In the genomic region with DNA sequence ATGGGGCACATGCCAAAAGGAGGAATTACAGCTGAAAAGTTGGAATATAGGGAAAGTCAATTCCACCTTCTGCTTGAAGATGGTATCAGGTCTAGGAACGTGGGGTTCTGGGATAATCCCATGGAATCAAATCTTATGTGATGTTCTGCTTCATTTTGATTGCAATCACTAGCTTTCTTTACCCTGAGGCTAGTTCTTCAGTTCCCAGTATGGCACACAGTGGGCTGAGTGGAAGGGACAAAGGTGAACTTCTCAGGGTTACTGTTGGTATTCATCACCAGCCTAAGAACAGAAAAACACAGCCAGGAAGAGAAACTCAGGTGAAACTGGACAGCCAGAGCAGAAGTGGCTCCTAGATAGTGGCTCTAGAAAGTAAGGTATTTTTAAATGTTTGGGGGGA, we compare ENCODE assay signal across 4 cellular contexts.
TF ChIP-seq lines count a peak whose summit lies in the region.

No MANE protein-coding gene starts in this region.

TF ChIP-seq in SK-N-SH, 30 proteins besides CTCF, POLR2A, EP300 and RAD21:
- TF ChIP-seq TEAD4 (IDR thresholded peaks at IDR 0.05; ENCODE audit: borderline replicate concordance, insufficient read depth) (no peak), RXRA (IDR thresholded peaks at IDR 0.05; ENCODE audit: borderline replicate concordance, low read depth) (no peak), FOXM1 (IDR thresholded peaks at IDR 0.05; ENCODE audit: low read depth) (no peak), NRF1 (IDR thresholded peaks at IDR 0.05; ENCODE audit: low read depth, low read length) (no peak), TAF1 (IDR thresholded peaks at IDR 0.05; ENCODE audit: borderline replicate concordance, low read depth, low read length) (no peak), MEF2A (IDR thresholded peaks at IDR 0.05; ENCODE audit: borderline replicate concordance, low read depth) (no peak), SIN3A (IDR thresholded peaks at IDR 0.05; ENCODE audit: borderline replicate concordance, low read depth, low read length) (no peak), TCF12 (IDR thresholded peaks at IDR 0.05) (no peak), RFX5 (IDR thresholded peaks at IDR 0.05; ENCODE audit: low read length) (no peak), POLR2AphosphoS5 (IDR thresholded peaks at IDR 0.05; ENCODE audit: low read depth, low read length) (no peak), MXI1 (IDR thresholded peaks at IDR 0.05; ENCODE audit: low read depth, low read length) (no peak), SMC3 (IDR thresholded peaks at IDR 0.05; ENCODE audit: low read depth, low read length) (no peak), FOSL2 (IDR thresholded peaks at IDR 0.05; ENCODE audit: borderline replicate concordance, low read depth) (no peak)
- TF ChIP-seq, protein P1, sequence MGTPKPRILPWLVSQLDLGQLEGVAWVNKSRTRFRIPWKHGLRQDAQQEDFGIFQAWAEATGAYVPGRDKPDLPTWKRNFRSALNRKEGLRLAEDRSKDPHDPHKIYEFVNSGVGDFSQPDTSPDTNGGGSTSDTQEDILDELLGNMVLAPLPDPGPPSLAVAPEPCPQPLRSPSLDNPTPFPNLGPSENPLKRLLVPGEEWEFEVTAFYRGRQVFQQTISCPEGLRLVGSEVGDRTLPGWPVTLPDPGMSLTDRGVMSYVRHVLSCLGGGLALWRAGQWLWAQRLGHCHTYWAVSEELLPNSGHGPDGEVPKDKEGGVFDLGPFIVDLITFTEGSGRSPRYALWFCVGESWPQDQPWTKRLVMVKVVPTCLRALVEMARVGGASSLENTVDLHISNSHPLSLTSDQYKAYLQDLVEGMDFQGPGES (IDR thresholded peaks at IDR 0.05; ENCODE audit: low read depth, low read length): no peak
TF ChIP-seq in SK-N-SH: peak in this region for 0.

TF ChIP-seq in SK-N-SH treated with all-trans-retinoic acid at 6 μM for 48 hours, 23 proteins besides CTCF, POLR2A, EP300 and RAD21 (continues in another document):
- TF ChIP-seq BACH2 (CRISPR knock-in tag; IDR thresholded peaks at IDR 0.05; ENCODE audit: borderline replicate concordance): no peak
- TF ChIP-seq ZFP30 (CRISPR knock-in tag; IDR thresholded peaks at IDR 0.05): no peak
- TF ChIP-seq, protein P2, sequence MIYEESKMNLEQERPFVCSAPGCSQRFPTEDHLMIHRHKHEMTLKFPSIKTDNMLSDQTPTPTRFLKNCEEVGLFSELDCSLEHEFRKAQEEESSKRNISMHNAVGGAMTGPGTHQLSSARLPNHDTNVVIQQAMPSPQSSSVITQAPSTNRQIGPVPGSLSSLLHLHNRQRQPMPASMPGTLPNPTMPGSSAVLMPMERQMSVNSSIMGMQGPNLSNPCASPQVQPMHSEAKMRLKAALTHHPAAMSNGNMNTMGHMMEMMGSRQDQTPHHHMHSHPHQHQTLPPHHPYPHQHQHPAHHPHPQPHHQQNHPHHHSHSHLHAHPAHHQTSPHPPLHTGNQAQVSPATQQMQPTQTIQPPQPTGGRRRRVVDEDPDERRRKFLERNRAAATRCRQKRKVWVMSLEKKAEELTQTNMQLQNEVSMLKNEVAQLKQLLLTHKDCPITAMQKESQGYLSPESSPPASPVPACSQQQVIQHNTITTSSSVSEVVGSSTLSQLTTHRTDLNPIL (CRISPR knock-in tag; IDR thresholded peaks at IDR 0.05; ENCODE audit: low read depth): no peak
- no peak for TF ChIP-seq TOX (CRISPR knock-in tag; IDR thresholded peaks at IDR 0.05; ENCODE audit: borderline replicate concordance)
- TF ChIP-seq GLIS3 (CRISPR knock-in tag; IDR thresholded peaks at IDR 0.05): no peak
- TF ChIP-seq, protein P3, sequence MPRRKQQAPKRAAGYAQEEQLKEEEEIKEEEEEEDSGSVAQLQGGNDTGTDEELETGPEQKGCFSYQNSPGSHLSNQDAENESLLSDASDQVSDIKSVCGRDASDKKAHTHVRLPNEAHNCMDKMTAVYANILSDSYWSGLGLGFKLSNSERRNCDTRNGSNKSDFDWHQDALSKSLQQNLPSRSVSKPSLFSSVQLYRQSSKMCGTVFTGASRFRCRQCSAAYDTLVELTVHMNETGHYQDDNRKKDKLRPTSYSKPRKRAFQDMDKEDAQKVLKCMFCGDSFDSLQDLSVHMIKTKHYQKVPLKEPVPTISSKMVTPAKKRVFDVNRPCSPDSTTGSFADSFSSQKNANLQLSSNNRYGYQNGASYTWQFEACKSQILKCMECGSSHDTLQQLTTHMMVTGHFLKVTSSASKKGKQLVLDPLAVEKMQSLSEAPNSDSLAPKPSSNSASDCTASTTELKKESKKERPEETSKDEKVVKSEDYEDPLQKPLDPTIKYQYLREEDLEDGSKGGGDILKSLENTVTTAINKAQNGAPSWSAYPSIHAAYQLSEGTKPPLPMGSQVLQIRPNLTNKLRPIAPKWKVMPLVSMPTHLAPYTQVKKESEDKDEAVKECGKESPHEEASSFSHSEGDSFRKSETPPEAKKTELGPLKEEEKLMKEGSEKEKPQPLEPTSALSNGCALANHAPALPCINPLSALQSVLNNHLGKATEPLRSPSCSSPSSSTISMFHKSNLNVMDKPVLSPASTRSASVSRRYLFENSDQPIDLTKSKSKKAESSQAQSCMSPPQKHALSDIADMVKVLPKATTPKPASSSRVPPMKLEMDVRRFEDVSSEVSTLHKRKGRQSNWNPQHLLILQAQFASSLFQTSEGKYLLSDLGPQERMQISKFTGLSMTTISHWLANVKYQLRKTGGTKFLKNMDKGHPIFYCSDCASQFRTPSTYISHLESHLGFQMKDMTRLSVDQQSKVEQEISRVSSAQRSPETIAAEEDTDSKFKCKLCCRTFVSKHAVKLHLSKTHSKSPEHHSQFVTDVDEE (CRISPR knock-in tag; IDR thresholded peaks at IDR 0.05): no peak

TF ChIP-seq in IMR-90, 13 proteins besides CTCF, POLR2A, EP300 and RAD21:
- TF ChIP-seq SMC3 (IDR thresholded peaks at IDR 0.05; ENCODE audit: low read depth, low read length): no peak
- TF ChIP-seq CEBPB (IDR thresholded peaks at IDR 0.05; ENCODE audit: low read depth, low read length): no peak
- no peak for TF ChIP-seq RCOR1 (IDR thresholded peaks at IDR 0.05; ENCODE audit: insufficient replicate concordance, low read length)
- TF ChIP-seq NFE2L2 (IDR thresholded peaks at IDR 0.05; ENCODE audit: low read depth, low read length): no peak
- TF ChIP-seq, protein P4, sequence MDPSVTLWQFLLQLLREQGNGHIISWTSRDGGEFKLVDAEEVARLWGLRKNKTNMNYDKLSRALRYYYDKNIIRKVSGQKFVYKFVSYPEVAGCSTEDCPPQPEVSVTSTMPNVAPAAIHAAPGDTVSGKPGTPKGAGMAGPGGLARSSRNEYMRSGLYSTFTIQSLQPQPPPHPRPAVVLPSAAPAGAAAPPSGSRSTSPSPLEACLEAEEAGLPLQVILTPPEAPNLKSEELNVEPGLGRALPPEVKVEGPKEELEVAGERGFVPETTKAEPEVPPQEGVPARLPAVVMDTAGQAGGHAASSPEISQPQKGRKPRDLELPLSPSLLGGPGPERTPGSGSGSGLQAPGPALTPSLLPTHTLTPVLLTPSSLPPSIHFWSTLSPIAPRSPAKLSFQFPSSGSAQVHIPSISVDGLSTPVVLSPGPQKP (IDR thresholded peaks at IDR 0.05; ENCODE audit: borderline replicate concordance, low read depth, low read length): no peak
- TF ChIP-seq MAFK (IDR thresholded peaks at IDR 0.05; ENCODE audit: low read depth, low read length): no peak
- TF ChIP-seq RFX5 (IDR thresholded peaks at IDR 0.05; ENCODE audit: low read depth, low read length): no peak
- TF ChIP-seq CHD1 (IDR thresholded peaks at IDR 0.05; ENCODE audit: low read depth, low read length): no peak
- no peak for TF ChIP-seq FOS (IDR thresholded peaks at IDR 0.05; ENCODE audit: low read depth, low read length)
- no peak for TF ChIP-seq MAZ (IDR thresholded peaks at IDR 0.05; ENCODE audit: borderline replicate concordance, low read depth, low read length)
- TF ChIP-seq, protein P5, sequence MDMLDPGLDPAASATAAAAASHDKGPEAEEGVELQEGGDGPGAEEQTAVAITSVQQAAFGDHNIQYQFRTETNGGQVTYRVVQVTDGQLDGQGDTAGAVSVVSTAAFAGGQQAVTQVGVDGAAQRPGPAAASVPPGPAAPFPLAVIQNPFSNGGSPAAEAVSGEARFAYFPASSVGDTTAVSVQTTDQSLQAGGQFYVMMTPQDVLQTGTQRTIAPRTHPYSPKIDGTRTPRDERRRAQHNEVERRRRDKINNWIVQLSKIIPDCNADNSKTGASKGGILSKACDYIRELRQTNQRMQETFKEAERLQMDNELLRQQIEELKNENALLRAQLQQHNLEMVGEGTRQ (IDR thresholded peaks at IDR 0.05; ENCODE audit: low read depth, low read length): no peak
- no peak for TF ChIP-seq BHLHE40 (IDR thresholded peaks at IDR 0.05; ENCODE audit: low read depth, low read length)
- no peak for TF ChIP-seq MXI1 (IDR thresholded peaks at IDR 0.05; ENCODE audit: borderline replicate concordance, low read depth, low read length)

TF ChIP-seq in endothelial cell of umbilical vein, 7 proteins besides CTCF, POLR2A, EP300 and RAD21:
- TF ChIP-seq GATA2 (IDR thresholded peaks at IDR 0.05; ENCODE audit: insufficient read depth, insufficient read length, low read depth, low read length) (no peak), MYC (IDR thresholded peaks at IDR 0.05; ENCODE audit: low read depth, low read length) (no peak), POLR2AphosphoS5 (IDR thresholded peaks at IDR 0.05; ENCODE audit: insufficient read depth, low read depth, low read length) (no peak), EZH2 (IDR thresholded peaks at IDR 0.05; ENCODE audit: borderline replicate concordance, low read depth, low read length, severe bottlenecking) (no peak), FOS (IDR thresholded peaks at IDR 0.05; ENCODE audit: borderline replicate concordance, insufficient read depth, low read length) (no peak), JUN (IDR thresholded peaks at IDR 0.05; ENCODE audit: borderline replicate concordance, insufficient read depth, insufficient read length, low read depth) (no peak)
- TF ChIP-seq, protein P6, sequence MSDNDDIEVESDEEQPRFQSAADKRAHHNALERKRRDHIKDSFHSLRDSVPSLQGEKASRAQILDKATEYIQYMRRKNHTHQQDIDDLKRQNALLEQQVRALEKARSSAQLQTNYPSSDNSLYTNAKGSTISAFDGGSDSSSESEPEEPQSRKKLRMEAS (IDR thresholded peaks at IDR 0.05; ENCODE audit: insufficient read depth, insufficient read length): no peak
